12 cellular contexts compared by ENCODE assay signal in the genomic region with DNA sequence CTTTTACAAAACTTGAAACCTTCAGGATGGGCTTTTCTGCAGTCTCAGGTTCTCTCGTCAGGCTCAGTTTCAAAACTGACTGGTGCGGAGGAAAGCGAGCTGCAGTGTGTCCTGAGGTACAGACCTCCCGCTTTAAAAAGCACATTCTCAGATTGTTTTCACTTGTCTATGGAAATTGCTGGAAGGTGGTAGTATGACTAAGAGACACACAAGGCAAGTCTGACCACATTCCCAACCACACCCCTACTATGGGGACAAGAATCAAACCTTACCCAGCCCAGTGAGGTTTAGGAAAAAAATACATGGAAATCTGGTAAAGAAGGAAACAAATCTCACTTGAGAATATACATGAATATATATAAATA. TPM values are rescaled to one million over a fixed set of nuclear protein-coding genes. Genes with fewer than 3 reads are reported as not detected.
DNase-seq lines count a peak whose midpoint lies in the region; ATAC-seq and TF ChIP-seq lines count a peak whose summit lies in the region.
"Had no signal": no experiment of that assay in that cellular context is flagged by ENCODE, and none has a peak within 500 bp of the region (broad histone marks: within the 10 kb centered on the region; RNA-seq: fewer than 3 reads in every experiment).

No MANE protein-coding gene starts in this region.

- no peaks in the 10 kb centered on the region for H3K27me3 Mint-ChIP-seq in activated T-helper 17 cell treated with anti-CD3 and anti-CD28 coated beads, Interleukin-2, amount 50 U/mL, for 72 hours
- H3K27me3 Mint-ChIP-seq in CD14-positive monocyte (ENCODE audit: low read depth in 3 of 3), result no peaks in the 10 kb centered on the region
- H3K27me3 Mint-ChIP-seq: effector memory CD8-positive, alpha-beta T cell had no signal

- TF ChIP-seq CTCF in fibroblast of villous mesenchyme (IDR thresholded peaks at IDR 0.05; ENCODE audit: insufficient read depth, low read depth, low read length) (no peak), CD14-positive monocyte (IDR thresholded peaks at IDR 0.05) (no peak)

- DNase-seq in HPDE6-E6E7 (ENCODE audit: extremely low spot score) (peak; percentile 90), fibroblast of villous mesenchyme (ENCODE audit: low read depth) (peak; percentile 33), stromal cell of bone marrow (ENCODE audit: low read depth) (peak; percentile 44), CD14-positive monocyte (ENCODE audit: low spot score) (no peak)
- DNase-seq: activated naive CD4-positive, alpha-beta T cell; effector memory CD8-positive, alpha-beta T cell; islet precursor cell; NCI-H2171 had no signal

- intact Hi-C loops in CD14-positive monocyte (cut with micrococcal nuclease), result no loop called here

- H3K4me1 Mint-ChIP-seq in activated T-helper 17 cell treated with anti-CD3 and anti-CD28 coated beads, Interleukin-2, amount 50 U/mL, for 72 hours, result peaks cover 35% of the 10 kb centered on the region
- peaks cover 14% of the 10 kb centered on the region for H3K4me1 Mint-ChIP-seq in CD14-positive monocyte

- peak; percentile 79 for ATAC-seq in activated T-helper 17 cell treated with anti-CD3 and anti-CD28 coated beads, Interleukin-2, amount 50 U/mL, for 72 hours (replicated peaks)
- ATAC-seq in HG03378 (IDR thresholded peaks at IDR 0.05; ENCODE audit: unreplicated experiment) (no peak), GM21717 (IDR thresholded peaks at IDR 0.05; ENCODE audit: unreplicated experiment) (no peak), HG03571 (IDR thresholded peaks at IDR 0.05; ENCODE audit: unreplicated experiment) (no peak)
- ATAC-seq: effector memory CD8-positive, alpha-beta T cell had no signal

- H3K4me3 ChIP-seq in fibroblast of villous mesenchyme (ENCODE audit: low read depth, low read length), result no peak overlapping the region

- peaks cover 100% of the 10 kb centered on the region for H3K36me3 Mint-ChIP-seq in activated T-helper 17 cell treated with anti-CD3 and anti-CD28 coated beads, Interleukin-2, amount 50 U/mL, for 72 hours (ENCODE audit: low read depth)
- H3K36me3 Mint-ChIP-seq in CD14-positive monocyte, result peaks cover 74 to 96% of the 10 kb centered on the region in 2 donors

- peak overlapping the region; percentile 73 for H3K27ac Mint-ChIP-seq in activated T-helper 17 cell treated with anti-CD3 and anti-CD28 coated beads, Interleukin-2, amount 50 U/mL, for 72 hours
- no peak overlapping the region for H3K27ac Mint-ChIP-seq in CD14-positive monocyte

- H3K9me3 Mint-ChIP-seq in activated T-helper 17 cell treated with anti-CD3 and anti-CD28 coated beads, Interleukin-2, amount 50 U/mL, for 72 hours, result no peaks in the 10 kb centered on the region
- H3K9me3 Mint-ChIP-seq in CD14-positive monocyte, result no peaks in the 10 kb centered on the region
- H3K9me3 Mint-ChIP-seq: effector memory CD8-positive, alpha-beta T cell had no signal

- peak overlapping the region; percentile 58 for H3K4me3 Mint-ChIP-seq in activated T-helper 17 cell treated with anti-CD3 and anti-CD28 coated beads, Interleukin-2, amount 50 U/mL, for 72 hours
- H3K4me3 Mint-ChIP-seq in CD14-positive monocyte, result no peak overlapping the region
- H3K4me3 Mint-ChIP-seq: effector memory CD8-positive, alpha-beta T cell had no signal

RNA-seq across cellular contexts. Expression of gene SRP68, which starts 18.2 kb away (rescaled TPM):
- total RNA-seq in activated T-helper 17 cell treated with anti-CD3 and anti-CD28 coated beads, Interleukin-2, amount 50 U/mL, for 72 hours, result 100 to 1,000 TPM; 109 to 117 TPM
- total RNA-seq in fibroblast of villous mesenchyme, result 28.3 and 42.3 TPM in 2 replicates
- 10 to 100 TPM; 42.1 to 47.1 TPM for polyA plus RNA-seq in CD14-positive monocyte

RNA-seq across cellular contexts. Expression of gene GALR2, which starts 20.5 kb away (rescaled TPM):
- 10 to 100 TPM in 1 of 2 donors, 1 to 10 TPM in 1; 7.5 to 14.8 TPM for total RNA-seq in activated T-helper 17 cell treated with anti-CD3 and anti-CD28 coated beads, Interleukin-2, amount 50 U/mL, for 72 hours
- under 0.01 TPM in 1 of 2 replicates, not detected in the other for total RNA-seq in fibroblast of villous mesenchyme
- 1 to 10 TPM in 1 of 2 donors, under 1 TPM in 1; 0.22 to 1.1 TPM for polyA plus RNA-seq in CD14-positive monocyte

RNA-seq across cellular contexts. Expression of gene ZACN, which starts 24.9 kb away (rescaled TPM):
- 10 to 100 TPM in 1 of 2 donors, 1 to 10 TPM in 1; 6.5 to 13.5 TPM for total RNA-seq in activated T-helper 17 cell treated with anti-CD3 and anti-CD28 coated beads, Interleukin-2, amount 50 U/mL, for 72 hours
- not detected in 2 replicates for total RNA-seq in fibroblast of villous mesenchyme
- not detected for polyA plus RNA-seq in CD14-positive monocyte

RNA-seq across cellular contexts. Expression of gene EVPL, which starts 27.0 kb away (rescaled TPM):
- under 1 TPM in 1 of 2 donors, not detected in 1; 0.11 TPM for total RNA-seq in activated T-helper 17 cell treated with anti-CD3 and anti-CD28 coated beads, Interleukin-2, amount 50 U/mL, for 72 hours
- total RNA-seq in fibroblast of villous mesenchyme, result under 0.01 and 0.43 TPM in 2 replicates
- polyA plus RNA-seq in CD14-positive monocyte, result not detected

RNA-seq across cellular contexts. Expression of gene EXOC7, which starts 49.5 kb away (rescaled TPM):
- 100 to 1,000 TPM; 104 to 117 TPM for total RNA-seq in activated T-helper 17 cell treated with anti-CD3 and anti-CD28 coated beads, Interleukin-2, amount 50 U/mL, for 72 hours
- 93.1 and 98.4 TPM in 2 replicates for total RNA-seq in fibroblast of villous mesenchyme
- 10 to 100 TPM; 30.7 to 42.4 TPM for polyA plus RNA-seq in CD14-positive monocyte
